1 cellular context compared by ENCODE assay signal in the genomic region with DNA sequence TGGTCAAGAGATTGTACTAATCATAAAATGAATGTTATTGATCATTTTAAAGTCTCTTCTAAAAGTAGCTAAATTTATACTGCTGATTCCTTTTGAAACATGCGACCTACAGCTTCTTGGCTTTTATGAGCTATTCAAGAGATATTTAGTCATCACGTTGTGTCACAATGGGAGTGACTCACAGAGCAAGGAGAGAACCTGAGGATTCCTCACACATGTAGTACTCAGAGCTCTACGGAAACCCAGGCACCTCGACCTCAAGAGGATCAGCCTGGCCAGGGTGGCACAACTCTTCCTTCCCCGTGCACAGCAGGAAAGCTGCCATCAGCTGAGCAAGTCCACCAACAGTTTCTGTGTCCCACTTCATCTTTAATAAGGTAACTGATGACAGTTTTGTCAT.
TF ChIP-seq lines count a peak whose summit lies in the region.

TSS of gene DHRS9 (plus strand) at position 223 of the 400 bp plus-strand sequence. CDS start 12,019 bp downstream, outside the sequence.

TF ChIP-seq in K562, 482 proteins besides CTCF, POLR2A, EP300 and RAD21 (continued from another document):
- no peak for TF ChIP-seq SFPQ (IDR thresholded peaks at IDR 0.05; ENCODE audit: low read depth, low read length)
- peak; percentile 60; the same call in 1 of the 2 replicates for TF ChIP-seq JUND (IDR thresholded peaks at IDR 0.05; ENCODE audit: borderline replicate concordance, low read depth, low read length)
- TF ChIP-seq JUND (tag; IDR thresholded peaks at IDR 0.05; ENCODE audit: borderline replicate concordance, low read depth, low read length): peak; percentile 65; the same call in 2 of the 3 replicates
- TF ChIP-seq MECOM (CRISPR knock-in tag; IDR thresholded peaks at IDR 0.05): no peak
- TF ChIP-seq, protein P1, sequence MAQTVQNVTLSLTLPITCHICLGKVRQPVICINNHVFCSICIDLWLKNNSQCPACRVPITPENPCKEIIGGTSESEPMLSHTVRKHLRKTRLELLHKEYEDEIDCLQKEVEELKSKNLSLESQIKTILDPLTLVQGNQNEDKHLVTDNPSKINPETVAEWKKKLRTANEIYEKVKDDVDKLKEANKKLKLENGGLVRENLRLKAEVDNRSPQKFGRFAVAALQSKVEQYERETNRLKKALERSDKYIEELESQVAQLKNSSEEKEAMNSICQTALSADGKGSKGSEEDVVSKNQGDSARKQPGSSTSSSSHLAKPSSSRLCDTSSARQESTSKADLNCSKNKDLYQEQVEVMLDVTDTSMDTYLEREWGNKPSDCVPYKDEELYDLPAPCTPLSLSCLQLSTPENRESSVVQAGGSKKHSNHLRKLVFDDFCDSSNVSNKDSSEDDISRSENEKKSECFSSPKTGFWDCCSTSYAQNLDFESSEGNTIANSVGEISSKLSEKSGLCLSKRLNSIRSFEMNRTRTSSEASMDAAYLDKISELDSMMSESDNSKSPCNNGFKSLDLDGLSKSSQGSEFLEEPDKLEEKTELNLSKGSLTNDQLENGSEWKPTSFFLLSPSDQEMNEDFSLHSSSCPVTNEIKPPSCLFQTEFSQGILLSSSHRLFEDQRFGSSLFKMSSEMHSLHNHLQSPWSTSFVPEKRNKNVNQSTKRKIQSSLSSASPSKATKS (CRISPR knock-in tag; IDR thresholded peaks at IDR 0.05): no peak
- peak; percentile 81; the same call in 1 of the 2 replicates for TF ChIP-seq JUN (IDR thresholded peaks at IDR 0.05; ENCODE audit: borderline replicate concordance, low read depth, low read length)
- no peak for TF ChIP-seq JUN (CRISPR knock-in tag; IDR thresholded peaks at IDR 0.05; ENCODE audit: borderline replicate concordance)
- TF ChIP-seq ZBTB9 (CRISPR knock-in tag; IDR thresholded peaks at IDR 0.05): no peak
- no peak for TF ChIP-seq LARP7 (IDR thresholded peaks at IDR 0.05)
- peak; percentile 31; the same call in 1 of the 2 replicates for TF ChIP-seq SMARCA4 (IDR thresholded peaks at IDR 0.05)
- TF ChIP-seq ZBTB7A (IDR thresholded peaks at IDR 0.05; ENCODE audit: borderline replicate concordance, control insufficient read depth, low read depth, low read length): no peak
- TF ChIP-seq PCBP1 (IDR thresholded peaks at IDR 0.05; ENCODE audit: low read depth, low read length, poor library complexity, severe bottlenecking): no peak
- no peak for TF ChIP-seq ZNF384 (IDR thresholded peaks at IDR 0.05; ENCODE audit: low read depth, low read length)
- no peak for TF ChIP-seq DDX20 (tag; IDR thresholded peaks at IDR 0.05; ENCODE audit: low read depth)
- TF ChIP-seq ZNF124 (CRISPR knock-in tag; IDR thresholded peaks at IDR 0.05): no peak
- no peak for TF ChIP-seq KLF13 (tag; IDR thresholded peaks at IDR 0.05; ENCODE audit: borderline replicate concordance, low read depth)
- TF ChIP-seq ATF3 (IDR thresholded peaks at IDR 0.05): peak; percentile 80
- no peak for TF ChIP-seq ATF3 (CRISPR knock-in tag; conservative IDR thresholded peaks at IDR 0.05)
- TF ChIP-seq MAFF (IDR thresholded peaks at IDR 0.05; ENCODE audit: low read length): no peak
- TF ChIP-seq ZNF263 (CRISPR knock-in tag; IDR thresholded peaks at IDR 0.05; ENCODE audit: borderline replicate concordance): no peak
- TF ChIP-seq NFIC (IDR thresholded peaks at IDR 0.05): no peak
